In the genomic region with DNA sequence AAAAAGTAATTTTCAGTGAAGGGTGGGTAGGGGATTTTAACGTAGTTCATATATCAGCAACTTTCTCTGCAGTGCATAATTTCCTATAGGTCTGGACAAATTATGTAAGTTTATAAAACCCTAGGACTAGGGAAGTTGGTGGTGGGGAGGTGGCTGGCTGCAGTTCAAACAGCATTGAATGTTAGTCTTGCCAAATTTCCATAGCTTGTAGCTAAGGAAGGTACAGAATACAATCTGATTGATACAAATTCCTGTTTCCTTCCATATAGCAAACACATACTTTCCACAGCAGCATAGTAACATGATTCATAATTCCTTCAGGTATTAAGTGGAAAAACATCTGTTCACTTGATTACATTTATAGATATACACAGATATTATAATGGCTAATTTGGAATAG, we compare ENCODE assay signal across 21 cellular contexts.
DNase-seq lines count a peak whose midpoint lies in the region; ATAC-seq, FAIRE-seq and TF ChIP-seq lines count a peak whose summit lies in the region.
"Had no signal": no experiment of that assay in that cellular context is flagged by ENCODE, and none has a peak within 500 bp of the region (broad histone marks: within the 10 kb centered on the region; RNA-seq: fewer than 3 reads in every experiment).

No MANE protein-coding gene starts in this region.

- H3K4me3 ChIP-seq in fibroblast of pulmonary artery (replicated peaks; ENCODE audit: low read depth, low read length) (no peak overlapping the region), keratinocyte (ENCODE audit: control insufficient read depth in 2 of 3, extremely low read depth in 1 of 3, insufficient read depth in 2 of 3, low read depth in 1 of 3, low read length in 3 of 3) (no peak overlapping the region)
- H3K4me3 ChIP-seq: A549 had no signal

- no peak overlapping the region for H3K27ac ChIP-seq in keratinocyte (ENCODE audit: control insufficient read depth, insufficient read depth, low read length)
- H3K27ac ChIP-seq: A549 had no signal

- FAIRE-seq in keratinocyte (lab: Jason Lieb, UNC): peak; percentile 75
- FAIRE-seq: A549, GM12892, H1 had no signal

- peak; percentile 88 for DNase-seq in dermis blood vessel endothelial cell
- peak; percentile 12 for DNase-seq in fibroblast of pulmonary artery (ENCODE audit: low read depth)
- DNase-seq in keratinocyte (ENCODE audit: low read depth, low spot score): no peak
- no peak for DNase-seq in hepatic stellate cell (ENCODE audit: low spot score)
- DNase-seq in GDM1 (lab: John Stamatoyannopoulos, UW): no peak
- DNase-seq in AML-193 (lab: John Stamatoyannopoulos, UW): no peak
- DNase-seq: 8988T; ACHN; C1 segment of cervical spinal cord; Calu3; CD4-positive, alpha-beta memory T cell; COR-L47; DMS53; DMS79 treated with DMSO at 0.1 percent for 48 hours; H7; HCEC 1CT had no signal

- no peaks in the 10 kb centered on the region for H3K27me3 ChIP-seq in keratinocyte (ENCODE audit: control insufficient read depth, extremely low read depth, insufficient read depth, low read length)

- H3K4me1 ChIP-seq in keratinocyte (ENCODE audit: control insufficient read depth, extremely low read depth, insufficient read depth, low read length): no peaks in the 10 kb centered on the region
- H3K4me1 ChIP-seq: A549 had no signal

- no peaks in the 10 kb centered on the region for H3K36me3 ChIP-seq in keratinocyte (ENCODE audit: control insufficient read depth in 2 of 2, extremely low read depth in 1 of 2, insufficient read depth in 2 of 2, low read length in 2 of 2)

- H3K27ac Mint-ChIP-seq in nephron: peak overlapping the region in 2 of 3 experiments; percentile 35 to 44
- H3K27ac Mint-ChIP-seq: CD4-positive, alpha-beta memory T cell had no signal

- no peaks in the 10 kb centered on the region for H3K36me3 Mint-ChIP-seq in nephron (ENCODE audit: low read depth)
- H3K36me3 Mint-ChIP-seq: CD4-positive, alpha-beta memory T cell had no signal

- no peaks in the 10 kb centered on the region for H3K4me1 Mint-ChIP-seq in nephron
- H3K4me1 Mint-ChIP-seq: CD4-positive, alpha-beta memory T cell had no signal

- H3K9ac ChIP-seq in keratinocyte (ENCODE audit: control insufficient read depth, extremely low read depth, insufficient read depth, low read length): no peak overlapping the region

- TF ChIP-seq CTCF in fibroblast of pulmonary artery (IDR thresholded peaks at IDR 0.05; ENCODE audit: low read length, missing control alignments) (no peak), keratinocyte (optimal IDR thresholded peaks at IDR 0.05 in 1 of 3, IDR thresholded peaks at IDR 0.05 in 1 of 3, conservative IDR thresholded peaks at IDR 0.05 in 1 of 3; ENCODE audit: extremely low read depth in 1 of 3, insufficient read depth in 2 of 3, low read length in 3 of 3) (no peak), nephron (IDR thresholded peaks at IDR 0.05; ENCODE audit: unreplicated experiment in 3 of 3) (no peak)

- peak overlapping the region; percentile 57 for H2AFZ ChIP-seq in keratinocyte (ENCODE audit: control insufficient read depth, low read length)

- H4K20me1 ChIP-seq in keratinocyte (ENCODE audit: control insufficient read depth, extremely low read depth, insufficient read depth, low read length): no peaks in the 10 kb centered on the region

- H3K79me2 ChIP-seq in keratinocyte (ENCODE audit: control insufficient read depth, insufficient read depth, low read length): no peaks in the 10 kb centered on the region

- H3K9me3 Mint-ChIP-seq in nephron: no peaks in the 10 kb centered on the region

- ATAC-seq in activated CD4-positive, CD25-positive, alpha-beta regulatory T cell treated with anti-CD3 and anti-CD28 coated beads, Interleukin-2, amount 50 U/mL, for 24 hours: no peak
- ATAC-seq: A549 had no signal

- no peak overlapping the region for H3K4me2 ChIP-seq in keratinocyte (ENCODE audit: control insufficient read depth, extremely low read depth, insufficient read depth, low read depth, low read length)
- H3K4me2 ChIP-seq: A549 had no signal

- H3K9me3 ChIP-seq in keratinocyte (ENCODE audit: control insufficient read depth, low read depth, low read length): no peaks in the 10 kb centered on the region
- H3K9me3 ChIP-seq: A549 had no signal

- H3K27me3 Mint-ChIP-seq in nephron (ENCODE audit: low read depth): no peaks in the 10 kb centered on the region
- H3K27me3 Mint-ChIP-seq: CD4-positive, alpha-beta memory T cell had no signal

- no peak overlapping the region for H3K4me3 Mint-ChIP-seq in nephron
- H3K4me3 Mint-ChIP-seq: CD4-positive, alpha-beta memory T cell had no signal

- H3K9me1 ChIP-seq in keratinocyte (ENCODE audit: control insufficient read depth, extremely low read depth, insufficient read depth, low read length): no peaks in the 10 kb centered on the region

- dilution Hi-C loops in keratinocyte (cut with MboI; ENCODE audit: extremely low pct_ligation_motif_present, low sequenced_read_pairs): no loop called here

Comparison
In these comparisons a context has a peak if more than half of its experiments do, and no peak if none do; other contexts are left out.
1. DNase-seq: peak in dermis blood vessel endothelial cell (single experiment) and fibroblast of pulmonary artery (single experiment); none in keratinocyte (single experiment), hepatic stellate cell (single experiment), GDM1 (single experiment) and AML-193 (0 of 2).